In genomic region chr2:27715318-27716165, GRCh38 we compare ENCODE assay signal across 8 cellular contexts. TPM values are rescaled to one million over a fixed set of nuclear protein-coding genes. Genes with fewer than 3 reads are reported as not detected.
DNase-seq lines count a peak whose midpoint lies in the region; ATAC-seq, FAIRE-seq and TF ChIP-seq lines count a peak whose summit lies in the region.

No MANE protein-coding gene starts in this region.

- H3K27ac Mint-ChIP-seq in activated T-cell treated with anti-CD3 and anti-CD28 coated beads, Interleukin-2, amount 50 U/mL, for 24 hours = no peak overlapping the region
- no peak overlapping the region for H3K27ac Mint-ChIP-seq in natural killer cell treated with Interleukin-12 subunit alpha and Interleukin-12 subunit beta and Interleukin-15 and Interleukin-18, amount 100 ng/mL, for 72 hours

- ATAC-seq in A549 (peak; percentile 49 to 55), GM18867 (IDR thresholded peaks at IDR 0.05; ENCODE audit: unreplicated experiment) (no peak)
- ATAC-seq in natural killer cell treated with Interleukin-12 subunit alpha and Interleukin-12 subunit beta and Interleukin-15 and Interleukin-18, amount 100 ng/mL, for 72 hours = peak; percentile 58 to 60

- H4K20me1 ChIP-seq in fibroblast of lung (ENCODE audit: control insufficient read depth, extremely low read depth, insufficient read depth, low read length) = no peaks in the 10 kb centered on the region

- H3K4me1 Mint-ChIP-seq in activated T-cell treated with anti-CD3 and anti-CD28 coated beads, Interleukin-2, amount 50 U/mL, for 24 hours (ENCODE audit: low read depth) = peaks cover 55% of the 10 kb centered on the region
- peaks cover 33 to 34% of the 10 kb centered on the region in 2 donors for H3K4me1 Mint-ChIP-seq in natural killer cell treated with Interleukin-12 subunit alpha and Interleukin-12 subunit beta and Interleukin-15 and Interleukin-18, amount 100 ng/mL, for 72 hours (ENCODE audit: low read depth in 2 of 2)

- H3K4me2 ChIP-seq in A549 (peak overlapping the region; percentile 91), fibroblast of lung (ENCODE audit: extremely low read depth, insufficient read depth, low read length) (peak overlapping the region; percentile 90)

- H3K27me3 Mint-ChIP-seq in activated T-cell treated with anti-CD3 and anti-CD28 coated beads, Interleukin-2, amount 50 U/mL, for 24 hours = peaks cover 11% of the 10 kb centered on the region
- H3K27me3 Mint-ChIP-seq in natural killer cell treated with Interleukin-12 subunit alpha and Interleukin-12 subunit beta and Interleukin-15 and Interleukin-18, amount 100 ng/mL, for 72 hours = peaks cover 0 to 13% of the 10 kb centered on the region in 2 donors

- no peaks in the 10 kb centered on the region for H3K9me3 Mint-ChIP-seq in activated T-cell treated with anti-CD3 and anti-CD28 coated beads, Interleukin-2, amount 50 U/mL, for 24 hours
- no peaks in the 10 kb centered on the region for H3K9me3 Mint-ChIP-seq in natural killer cell treated with Interleukin-12 subunit alpha and Interleukin-12 subunit beta and Interleukin-15 and Interleukin-18, amount 100 ng/mL, for 72 hours

- POLR2A ChIA-PET in A549 (lab: Yijun Ruan, JAX) = interaction anchor here (1.1 to 1.7 kb wide), 3 partner anchors 8 to 9 kb away, joined by 5 to 6 read pairs (median 5); no protein-coding TSS in a partner anchor

- H3K9me3 ChIP-seq in A549 (no peaks in the 10 kb centered on the region), fibroblast of lung (ENCODE audit: control insufficient read depth, insufficient read depth, low read depth, low read length) (no peaks in the 10 kb centered on the region)

- no peaks in the 10 kb centered on the region for H3K27me3 ChIP-seq in fibroblast of lung (ENCODE audit: control insufficient read depth, insufficient read depth, low read length)

- H3K4me1 ChIP-seq in A549 = peaks cover 70% of the 10 kb centered on the region
- peaks cover 20% of the 10 kb centered on the region for H3K4me1 ChIP-seq in fibroblast of lung (ENCODE audit: control insufficient read depth, extremely low read depth, insufficient read depth, low read length)
- H3K4me1 ChIP-seq in urinary bladder (ENCODE audit: insufficient read depth) = no peaks in the 10 kb centered on the region

- peak overlapping the region; percentile 88 for H2AFZ ChIP-seq in fibroblast of lung (ENCODE audit: low read length)

- H3K4me3 Mint-ChIP-seq in activated T-cell treated with anti-CD3 and anti-CD28 coated beads, Interleukin-2, amount 50 U/mL, for 24 hours = peak overlapping the region; percentile 48
- peak overlapping the region; percentile 72 for H3K4me3 Mint-ChIP-seq in natural killer cell treated with Interleukin-12 subunit alpha and Interleukin-12 subunit beta and Interleukin-15 and Interleukin-18, amount 100 ng/mL, for 72 hours

- WGBS in A549 (ENCODE audit: missing lambda C conversion rate) = 1% methylated on average over 40 of the region's 50 CpGs
- 2% methylated on average over 47 of the region's 50 CpGs for WGBS in urinary bladder

- no peak for TF ChIP-seq CTCF in A549 (IDR thresholded peaks at IDR 0.05)
- no peak for TF ChIP-seq CTCF in HFF-Myc (IDR thresholded peaks at IDR 0.05; ENCODE audit: low read depth, low read length, missing control alignments)
- no peak for TF ChIP-seq CTCF in fibroblast of lung (conservative IDR thresholded peaks at IDR 0.05 in 1 of 2, IDR thresholded peaks at IDR 0.05 in 1 of 2; ENCODE audit: low read depth in 1 of 2, low read length in 2 of 2)

- H3K4me3 ChIP-seq in A549 (peak overlapping the region; percentile 54), HFF-Myc (replicated peaks; ENCODE audit: low read depth, low read length) (peak overlapping the region; percentile 46), fibroblast of lung (replicated peaks in 1 of 4; ENCODE audit: control extremely low read depth in 1 of 4, insufficient read depth in 1 of 4, low read depth in 3 of 4, low read length in 4 of 4) (peak overlapping the region; percentile 29 to 51 (median 40)), urinary bladder (ENCODE audit: low read depth, low read length) (peak overlapping the region; percentile 43)

- peak overlapping the region; percentile 63 for H3K9ac ChIP-seq in fibroblast of lung (ENCODE audit: insufficient read depth, low read length)

- H3K36me3 ChIP-seq in fibroblast of lung (ENCODE audit: control insufficient read depth, insufficient read depth, low read length) (no peaks in the 10 kb centered on the region), urinary bladder (ENCODE audit: insufficient read depth) (no peaks in the 10 kb centered on the region)

- FAIRE-seq in A549 (lab: Jason Lieb, UNC) = no peak

- TF ChIP-seq POLR2A in A549 (IDR thresholded peaks at IDR 0.05; ENCODE audit: low read length) = peak; percentile 4; the same call in 1 of the 2 replicates

- peak overlapping the region; percentile 98 to 99 for H3K27ac ChIP-seq in A549
- peak overlapping the region; percentile 54 for H3K27ac ChIP-seq in fibroblast of lung (ENCODE audit: insufficient read depth, low read length)
- no peak overlapping the region for H3K27ac ChIP-seq in urinary bladder (ENCODE audit: low read depth)

- H3K36me3 Mint-ChIP-seq in activated T-cell treated with anti-CD3 and anti-CD28 coated beads, Interleukin-2, amount 50 U/mL, for 24 hours (ENCODE audit: low read depth) = no peaks in the 10 kb centered on the region
- H3K36me3 Mint-ChIP-seq in natural killer cell treated with Interleukin-12 subunit alpha and Interleukin-12 subunit beta and Interleukin-15 and Interleukin-18, amount 100 ng/mL, for 72 hours = no peaks in the 10 kb centered on the region

- TF ChIP-seq EP300 in A549 (IDR thresholded peaks at IDR 0.05) = peak in 1 of 2 experiments; percentile 46; a peak in 1 of 5 replicates

- no peak for TF ChIP-seq RAD21 in A549 (conservative IDR thresholded peaks at IDR 0.05 in 1 of 2, IDR thresholded peaks at IDR 0.05 in 1 of 2)

- DNase-seq in A549 (ENCODE audit: low read depth in 1 of 2, low spot score in 1 of 2) (peak in 1 of 2 experiments; percentile 61), HFF-Myc (ENCODE audit: extremely low read depth, low read depth) (no peak), fibroblast of lung (ENCODE audit: low read depth in 2 of 2) (peak; percentile 71 to 73), inferior parietal cortex (ENCODE audit: extremely low spot score) (no peak)
- peak; percentile 61 for DNase-seq in activated T-cell treated with anti-CD3 and anti-CD28 coated beads, Interleukin-2, amount 50 U/mL, for 24 hours
- DNase-seq in natural killer cell treated with Interleukin-12 subunit alpha and Interleukin-12 subunit beta and Interleukin-15 and Interleukin-18, amount 100 ng/mL, for 72 hours (ENCODE audit: low spot score) = no peak

- CTCF ChIA-PET in A549 (lab: Yijun Ruan, JAX) = interaction anchor here (1.1 to 14.1 kb wide), 7 partner anchors 8 to 681 kb away, joined by 3 to 167 read pairs (median 7); no protein-coding TSS in a partner anchor

- no peaks in the 10 kb centered on the region for H3K79me2 ChIP-seq in fibroblast of lung (ENCODE audit: control insufficient read depth, insufficient read depth, low read length)

TF ChIP-seq in A549, 52 proteins besides CTCF, POLR2A, EP300 and RAD21 (continues in another document):
- TF ChIP-seq MAZ (IDR thresholded peaks at IDR 0.05; ENCODE audit: borderline replicate concordance, low read depth, low read length) (no peak), KDM1A (IDR thresholded peaks at IDR 0.05; ENCODE audit: low read depth) (no peak)

RNA-seq across cellular contexts. Expression of gene SLC4A1AP, which starts 51.9 kb away (rescaled TPM):
- polyA plus RNA-seq in A549 (2011; rRNA removed) = 21.1 and 33.0 TPM in 2 replicates
- polyA plus RNA-seq in A549 (2012; cell fraction: cytosol; rRNA removed) = 13.0 and 13.6 TPM in 2 replicates
- polyA plus RNA-seq in A549 (2012; cell fraction: nucleus; rRNA removed) = 18.0 and 18.2 TPM in 2 replicates
- polyA plus RNA-seq in A549 (2017; fragmentation: RNase III; extraction: RNeasy Plus Mini Kit Qiagen cat#74134 plus additional on column Dnase treatment) = 30.0 to 32.6 TPM (median 31.8 TPM) in 3 replicates
- polyA minus RNA-seq in A549 (2011; rRNA and poly(A)+ RNA removed) = 7.2 and 11.3 TPM in 2 replicates
- 25.2 and 28.4 TPM in 2 replicates for total RNA-seq in fibroblast of lung
- polyA plus RNA-seq in fibroblast of lung = 15.2 and 17.7 TPM in 2 replicates
- polyA plus RNA-seq in fibroblast of lung (2012) = 16.3 and 20.7 TPM in 2 replicates
- 5.4 and 6.2 TPM in 2 replicates for polyA minus RNA-seq in fibroblast of lung (ENCODE audit: low replicate concordance)
- 10 to 100 TPM; 31.1 to 33.3 TPM for total RNA-seq in natural killer cell treated with Interleukin-12 subunit alpha and Interleukin-12 subunit beta and Interleukin-15 and Interleukin-18, amount 100 ng/mL, for 72 hours
- total RNA-seq in urinary bladder = 22.6 TPM
- polyA plus RNA-seq in urinary bladder = 16.3 TPM

RNA-seq across cellular contexts. Expression of gene SUPT7L, which starts 52.1 kb away (rescaled TPM):
- polyA plus RNA-seq in A549 (2011; rRNA removed) = 67.0 and 73.1 TPM in 2 replicates
- polyA plus RNA-seq in A549 (2012; cell fraction: cytosol; rRNA removed) = 34.5 and 40.3 TPM in 2 replicates
- polyA plus RNA-seq in A549 (2012; cell fraction: nucleus; rRNA removed) = 43.4 and 61.7 TPM in 2 replicates
- polyA plus RNA-seq in A549 (2017; fragmentation: RNase III; extraction: RNeasy Plus Mini Kit Qiagen cat#74134 plus additional on column Dnase treatment) = 34.5 to 41.2 TPM (median 39.5 TPM) in 3 replicates
- 51.2 and 51.3 TPM in 2 replicates for polyA minus RNA-seq in A549 (2011; rRNA and poly(A)+ RNA removed)
- 18.5 and 27.2 TPM in 2 replicates for total RNA-seq in fibroblast of lung
- 28.5 and 29.9 TPM in 2 replicates for polyA plus RNA-seq in fibroblast of lung
- 20.0 and 21.3 TPM in 2 replicates for polyA plus RNA-seq in fibroblast of lung (2012)
- polyA minus RNA-seq in fibroblast of lung (ENCODE audit: low replicate concordance) = 18.2 and 21.5 TPM in 2 replicates
- total RNA-seq in natural killer cell treated with Interleukin-12 subunit alpha and Interleukin-12 subunit beta and Interleukin-15 and Interleukin-18, amount 100 ng/mL, for 72 hours = 10 to 100 TPM; 32.9 to 41.9 TPM
- 28.2 TPM for total RNA-seq in urinary bladder
- 23.3 TPM for polyA plus RNA-seq in urinary bladder

RNA-seq across cellular contexts. Expression of gene MRPL33, which starts 56.0 kb away (rescaled TPM):
- polyA plus RNA-seq in A549 (2011; rRNA removed) (171 and 287 TPM in 2 replicates), A549 (2017; fragmentation: RNase III; extraction: RNeasy Plus Mini Kit Qiagen cat#74134 plus additional on column Dnase treatment) (492 to 595 TPM (median 497 TPM) in 3 replicates), fibroblast of lung (144 and 178 TPM in 2 replicates), urinary bladder (179 TPM)
- 89.0 and 108 TPM in 2 replicates for polyA plus RNA-seq in A549 (2012; cell fraction: cytosol; rRNA removed)
- 16.2 and 28.5 TPM in 2 replicates for polyA plus RNA-seq in A549 (2012; cell fraction: nucleus; rRNA removed)
- 11.8 and 17.2 TPM in 2 replicates for polyA minus RNA-seq in A549 (2011; rRNA and poly(A)+ RNA removed)
- total RNA-seq in fibroblast of lung (64.5 and 85.9 TPM in 2 replicates), urinary bladder (102 TPM)
- 166 and 235 TPM in 2 replicates for polyA plus RNA-seq in fibroblast of lung (2012)
- 6.7 TPM in 1 of 2 replicates, not detected in the other for polyA minus RNA-seq in fibroblast of lung (ENCODE audit: low replicate concordance)
- 10 to 100 TPM; 58.3 to 77.6 TPM for total RNA-seq in natural killer cell treated with Interleukin-12 subunit alpha and Interleukin-12 subunit beta and Interleukin-15 and Interleukin-18, amount 100 ng/mL, for 72 hours

Comparison
In these comparisons a context has a peak if more than half of its experiments do, and no peak if none do; other contexts are left out.
1. DNase-seq: peak in activated T-cell treated with anti-CD3 and anti-CD28 coated beads, Interleukin-2, amount 50 U/mL, for 24 hours (single experiment) and fibroblast of lung (2 of 2); none in HFF-Myc (single experiment), natural killer cell treated with Interleukin-12 subunit alpha and Interleukin-12 subunit beta and Interleukin-15 and Interleukin-18, amount 100 ng/mL, for 72 hours (single experiment) and inferior parietal cortex (single experiment).
2. Peak in every context shown above with its lines, with median percentiles within 50 percentile points of each other: H3K4me3 ChIP-seq.